Comparison of ENCODE assay signal across 21 cellular contexts in genomic region chr4:82744284-82744963, GRCh38. TPM values are rescaled to one million over a fixed set of nuclear protein-coding genes. Genes with fewer than 3 reads are reported as not detected.
DNase-seq lines count a peak whose midpoint lies in the region; ATAC-seq and TF ChIP-seq lines count a peak whose summit lies in the region.
"Had no signal": no experiment of that assay in that cellular context is flagged by ENCODE, and none has a peak within 500 bp of the region (broad histone marks: within the 10 kb centered on the region; RNA-seq: fewer than 3 reads in every experiment).

No MANE protein-coding gene starts in this region.

- intact Hi-C loops in thyroid gland (cut with DNase I) = loop anchor here (5.0 kb wide), 1 partner anchor 282 kb away; no protein-coding TSS in a partner anchor
- intact Hi-C loops in activated T-helper 2 cell treated with anti-CD3 and anti-CD28 coated beads, Interferon-gamma antibody, Interleukin-2, Interleukin-4, amounts not matched to agents 10 μg/mL and 5 μg/mL and 100 μg/mL, durations not matched to agents 14 hours and 24 hours and 36 hours (cut with micrococcal nuclease) = no loop called here

- TF ChIP-seq CTCF in brain microvascular endothelial cell (IDR thresholded peaks at IDR 0.05; ENCODE audit: low read depth, low read length, missing control alignments) = no peak
- no peak for TF ChIP-seq CTCF in thyroid gland (IDR thresholded peaks at IDR 0.05)

- DNase-seq in NCI-H1105 treated with DMSO at 0.1 percent for 48 hours (lab: John Stamatoyannopoulos, UW) = peak; percentile 20
- DNase-seq in NCI-H1105 (lab: John Stamatoyannopoulos, UW) = no peak
- no peak for DNase-seq in brain microvascular endothelial cell
- DNase-seq in kidney tubule cell (ENCODE audit: low spot score) = peak; percentile 96
- peak; percentile 96 for DNase-seq in thyroid gland
- DNase-seq in NCI-H1048 (lab: John Stamatoyannopoulos, UW) = no peak
- no peak for DNase-seq in activated T-helper 2 cell treated with anti-CD3 and anti-CD28 coated beads, Interferon-gamma antibody, Interleukin-2, Interleukin-4, amounts not matched to agents 10 μg/mL and 5 μg/mL and 100 μg/mL, durations not matched to agents 14 hours and 24 hours and 36 hours (ENCODE audit: low spot score)
- DNase-seq in effector memory CD8-positive, alpha-beta T cell = no peak
- DNase-seq: activated CD4-positive, alpha-beta T cell treated with anti-CD3 and anti-CD28 coated beads for 4 hours; activated T-cell treated with anti-CD3 and anti-CD28 coated beads for 4 hours; DND-41; NCI-H2171; NK-92 treated with Interleukin-12 subunit alpha and Interleukin-12 subunit beta, amount 100 ng/mL, for 24 hours; SHP77 treated with DMSO at 0.1 percent for 48 hours; stimulated activated CD4-positive, alpha-beta T cell treated with anti-CD3 and anti-CD28 coated beads, Interleukin-4, amount 100 ng/mL, for 1 hour; stimulated activated CD8-positive, alpha-beta memory T cell treated with anti-CD3 and anti-CD28 coated beads, Interleukin-4, amount 100 ng/mL, for 48 hours had no signal

- no peaks in the 10 kb centered on the region for H3K36me3 Mint-ChIP-seq in activated T-helper 2 cell treated with anti-CD3 and anti-CD28 coated beads, Interferon-gamma antibody, Interleukin-2, Interleukin-4, amounts not matched to agents 10 μg/mL and 5 μg/mL and 100 μg/mL, durations not matched to agents 14 hours and 24 hours and 36 hours (ENCODE audit: low read depth)
- H3K36me3 Mint-ChIP-seq in effector memory CD8-positive, alpha-beta T cell (ENCODE audit: insufficient read depth) = no peaks in the 10 kb centered on the region
- H3K36me3 Mint-ChIP-seq: activated naive CD4-positive, alpha-beta T cell treated with anti-CD3 and anti-CD28 coated beads, Interleukin-2, amount 50 U/mL, for 72 hours; CD14-positive monocyte; memory B cell had no signal

- peaks cover 24% of the 10 kb centered on the region for H3K27me3 Mint-ChIP-seq in activated T-helper 2 cell treated with anti-CD3 and anti-CD28 coated beads, Interferon-gamma antibody, Interleukin-2, Interleukin-4, amounts not matched to agents 10 μg/mL and 5 μg/mL and 100 μg/mL, durations not matched to agents 14 hours and 24 hours and 36 hours (ENCODE audit: low read depth)
- H3K27me3 Mint-ChIP-seq in effector memory CD8-positive, alpha-beta T cell = peaks cover 0 to 10% of the 10 kb centered on the region in 2 donors

- H3K9me3 ChIP-seq in thyroid gland = no peaks in the 10 kb centered on the region
- H3K9me3 ChIP-seq: neutrophil had no signal

- H3K27me3 ChIP-seq in brain microvascular endothelial cell (replicated peaks) (no peaks in the 10 kb centered on the region), thyroid gland (no peaks in the 10 kb centered on the region)
- H3K27me3 ChIP-seq: neutrophil had no signal

- no peaks in the 10 kb centered on the region for H3K9me3 Mint-ChIP-seq in activated T-helper 2 cell treated with anti-CD3 and anti-CD28 coated beads, Interferon-gamma antibody, Interleukin-2, Interleukin-4, amounts not matched to agents 10 μg/mL and 5 μg/mL and 100 μg/mL, durations not matched to agents 14 hours and 24 hours and 36 hours
- no peaks in the 10 kb centered on the region for H3K9me3 Mint-ChIP-seq in effector memory CD8-positive, alpha-beta T cell
- H3K9me3 Mint-ChIP-seq: activated naive CD4-positive, alpha-beta T cell treated with anti-CD3 and anti-CD28 coated beads, Interleukin-2, amount 50 U/mL, for 72 hours; CD14-positive monocyte; memory B cell had no signal

- TF ChIP-seq POLR2A in thyroid gland (IDR thresholded peaks at IDR 0.05) = no peak

- H3K4me1 Mint-ChIP-seq in activated T-helper 2 cell treated with anti-CD3 and anti-CD28 coated beads, Interferon-gamma antibody, Interleukin-2, Interleukin-4, amounts not matched to agents 10 μg/mL and 5 μg/mL and 100 μg/mL, durations not matched to agents 14 hours and 24 hours and 36 hours (ENCODE audit: low read depth) = no peaks in the 10 kb centered on the region
- H3K4me1 Mint-ChIP-seq in effector memory CD8-positive, alpha-beta T cell (ENCODE audit: low read depth in 2 of 2) = peaks cover 0 to under 1% of the 10 kb centered on the region in 2 donors
- H3K4me1 Mint-ChIP-seq: CD14-positive monocyte had no signal

- 35 to 46% methylated on average over 5 of the region's 5 CpGs for WGBS in thyroid gland, 2 donors

- H3K27ac ChIP-seq in brain microvascular endothelial cell (peak overlapping the region; percentile 86), thyroid gland (peak overlapping the region; percentile 76 to 91 (median 79))
- H3K27ac ChIP-seq: neutrophil had no signal

- in situ Hi-C loops in brain microvascular endothelial cell (cut with HindIII; ENCODE audit: low pct_ligation_motif_present, low sequenced_read_pairs) = no loop called here

- H3K4me1 ChIP-seq in thyroid gland = peaks cover 34 to 46% of the 10 kb centered on the region in 2 donors

- no peak overlapping the region for H3K4me3 Mint-ChIP-seq in activated T-helper 2 cell treated with anti-CD3 and anti-CD28 coated beads, Interferon-gamma antibody, Interleukin-2, Interleukin-4, amounts not matched to agents 10 μg/mL and 5 μg/mL and 100 μg/mL, durations not matched to agents 14 hours and 24 hours and 36 hours (ENCODE audit: low read depth)
- no peak overlapping the region for H3K4me3 Mint-ChIP-seq in effector memory CD8-positive, alpha-beta T cell
- H3K4me3 Mint-ChIP-seq: CD14-positive monocyte, memory B cell had no signal

- H3K4me3 ChIP-seq in brain microvascular endothelial cell (ENCODE audit: low read depth, low read length) (no peak overlapping the region), thyroid gland (replicated peaks in 1 of 3) (no peak overlapping the region)

- H3K36me3 ChIP-seq in brain microvascular endothelial cell (replicated peaks) (no peaks in the 10 kb centered on the region), thyroid gland (no peaks in the 10 kb centered on the region)
- H3K36me3 ChIP-seq: neutrophil had no signal

- no peak overlapping the region for H3K27ac Mint-ChIP-seq in activated T-helper 2 cell treated with anti-CD3 and anti-CD28 coated beads, Interferon-gamma antibody, Interleukin-2, Interleukin-4, amounts not matched to agents 10 μg/mL and 5 μg/mL and 100 μg/mL, durations not matched to agents 14 hours and 24 hours and 36 hours
- H3K27ac Mint-ChIP-seq in effector memory CD8-positive, alpha-beta T cell = no peak overlapping the region
- H3K27ac Mint-ChIP-seq: activated naive CD4-positive, alpha-beta T cell treated with anti-CD3 and anti-CD28 coated beads, Interleukin-2, amount 50 U/mL, for 72 hours; memory B cell had no signal

- ATAC-seq in effector memory CD8-positive, alpha-beta T cell (replicated peaks) = no peak
- ATAC-seq: activated naive CD4-positive, alpha-beta T cell treated with anti-CD3 and anti-CD28 coated beads, Interleukin-2, amount 50 U/mL, for 72 hours; sciatic nerve had no signal

RNA-seq across cellular contexts. Expression of gene SCD5, which starts 54.2 kb away (rescaled TPM):
- total RNA-seq in thyroid gland = 10 to 100 TPM; 47.0 to 96.4 (median 54.8) TPM
- 1.0 and 1.1 TPM in 2 replicates for total RNA-seq in activated T-helper 2 cell treated with anti-CD3 and anti-CD28 coated beads, Interferon-gamma antibody, Interleukin-2, Interleukin-4, amounts not matched to agents 10 μg/mL and 5 μg/mL and 100 μg/mL, durations not matched to agents 14 hours and 24 hours and 36 hours

Comparison
In these comparisons a context has a peak if more than half of its experiments do, and no peak if none do; other contexts are left out.
1. DNase-seq: peak in NCI-H1105 treated with DMSO at 0.1 percent for 48 hours (single experiment), kidney tubule cell (single experiment) and thyroid gland (2 of 2); none in NCI-H1105 (single experiment), brain microvascular endothelial cell (single experiment), NCI-H1048 (single experiment), activated T-helper 2 cell treated with anti-CD3 and anti-CD28 coated beads, Interferon-gamma antibody, Interleukin-2, Interleukin-4, amounts not matched to agents 10 μg/mL and 5 μg/mL and 100 μg/mL, durations not matched to agents 14 hours and 24 hours and 36 hours (single experiment) and effector memory CD8-positive, alpha-beta T cell (0 of 3).
2. RNA of gene SCD5, which starts 54.2 kb away (total RNA-seq): 47.0 to 96.4 TPM in thyroid gland; 1.0 to 1.1 TPM in activated T-helper 2 cell treated with anti-CD3 and anti-CD28 coated beads, Interferon-gamma antibody, Interleukin-2, Interleukin-4, amounts not matched to agents 10 μg/mL and 5 μg/mL and 100 μg/mL, durations not matched to agents 14 hours and 24 hours and 36 hours; every median in the first group is over 10 times any median in the second.